ENCODE assay signal across 8 cellular contexts in the genomic region with DNA sequence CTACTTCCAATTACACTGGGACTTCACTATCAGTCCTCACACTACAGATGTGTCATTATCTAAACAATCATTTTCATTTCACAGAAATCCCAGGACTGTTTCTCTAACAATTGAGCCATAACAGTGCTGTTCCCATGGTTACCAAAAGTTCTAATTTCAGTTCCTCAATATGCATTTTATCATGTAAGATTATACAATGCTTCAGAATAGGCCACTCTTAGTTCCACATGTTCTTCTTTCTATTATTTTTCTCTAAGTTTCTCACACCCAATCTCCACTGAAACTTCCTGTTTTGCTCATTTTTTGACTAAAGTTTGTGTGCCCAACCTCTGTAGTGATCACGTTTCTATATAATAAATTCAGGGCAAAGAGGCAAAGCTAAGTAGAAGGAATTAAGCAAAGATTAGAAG.
DNase-seq lines count a peak whose midpoint lies in the region; ATAC-seq and TF ChIP-seq lines count a peak whose summit lies in the region.

No MANE protein-coding gene starts in this region.

- ATAC-seq in GM21619 (IDR thresholded peaks at IDR 0.05; ENCODE audit: unreplicated experiment), result peak; percentile 92
- ATAC-seq in aorta (ENCODE audit: low FRiP score), result peak; percentile 55
- no peak for ATAC-seq in psoas muscle

- H3K36me3 ChIP-seq in aorta (ENCODE audit: control insufficient read depth in 1 of 2, insufficient read depth in 2 of 2, low read length in 1 of 2) (no peaks in the 10 kb centered on the region), adrenal gland (replicated peaks in 1 of 2) (no peaks in the 10 kb centered on the region), psoas muscle (ENCODE audit: insufficient read depth in 1 of 2, low read depth in 1 of 2) (no peaks in the 10 kb centered on the region)

- CTCF ChIA-PET in GM10248 (lab: Yijun Ruan, JAX), result no interaction called here

- WGBS in aorta, 2 donors, result 21 to 26% methylated on average over 1 of the region's 1 CpG
- 42 to 54% (median 48%) methylated on average over 1 of the region's 1 CpG for WGBS in adrenal gland, 4 donors
- WGBS in psoas muscle, 3 donors, result 42 to 50% (median 44%) methylated on average over 1 of the region's 1 CpG

- H3K4me1 ChIP-seq in aorta (ENCODE audit: control insufficient read depth in 1 of 2, insufficient read depth in 2 of 2, low read length in 2 of 2), result peaks cover 0 to 5% of the 10 kb centered on the region in 2 donors
- H3K4me1 ChIP-seq in adrenal gland (replicated peaks in 1 of 2), result peaks cover 5 to 19% of the 10 kb centered on the region in 2 donors
- peaks cover 7% of the 10 kb centered on the region for H3K4me1 ChIP-seq in psoas muscle

- H3K27ac ChIP-seq in aorta (ENCODE audit: low read depth in 1 of 2, low read length in 2 of 2), result no peak overlapping the region
- H3K27ac ChIP-seq in adrenal gland, result peak overlapping the region in 1 of 5 donors; percentile 6
- no peak overlapping the region for H3K27ac ChIP-seq in psoas muscle

- no peaks in the 10 kb centered on the region for H3K27me3 ChIP-seq in aorta (ENCODE audit: control insufficient read depth in 1 of 2, insufficient read depth in 2 of 2, low read length in 1 of 2)
- no peaks in the 10 kb centered on the region for H3K27me3 ChIP-seq in adrenal gland
- H3K27me3 ChIP-seq in psoas muscle (ENCODE audit: insufficient read depth in 3 of 3, low read length in 2 of 3), result no peaks in the 10 kb centered on the region

- no peaks in the 10 kb centered on the region for H3K9me3 ChIP-seq in aorta (ENCODE audit: control insufficient read depth, low read length)
- no peaks in the 10 kb centered on the region for H3K9me3 ChIP-seq in adrenal gland (replicated peaks in 1 of 3)
- no peaks in the 10 kb centered on the region for H3K9me3 ChIP-seq in psoas muscle

- TF ChIP-seq CTCF in GM10248 (IDR thresholded peaks at IDR 0.05; ENCODE audit: control extremely low read depth, extremely low read depth, low read depth, missing control alignments), result no peak
- no peak for TF ChIP-seq CTCF in adrenal gland (IDR thresholded peaks at IDR 0.05)
- no peak for TF ChIP-seq CTCF in psoas muscle (IDR thresholded peaks at IDR 0.05)

- peak; percentile 25 for DNase-seq in GM10248 (ENCODE audit: extremely low spot score)
- DNase-seq in M059J (ENCODE audit: low read depth), result peak; percentile 77
- peak; percentile 87 for DNase-seq in fibroblast of peridontal ligament (ENCODE audit: extremely low read depth)
- DNase-seq in aorta, result no peak
- no peak for DNase-seq in medulla oblongata (ENCODE audit: extremely low spot score)
- no peak for DNase-seq in adrenal gland
- no peak for DNase-seq in psoas muscle

- no peak for TF ChIP-seq POLR2A in adrenal gland (IDR thresholded peaks at IDR 0.05)

- POLR2A ChIA-PET in GM10248 (lab: Yijun Ruan, JAX), result no interaction called here

- H3K4me3 ChIP-seq in aorta (ENCODE audit: low read length in 2 of 2), result no peak overlapping the region
- H3K4me3 ChIP-seq in adrenal gland, result no peak overlapping the region
- no peak overlapping the region for H3K4me3 ChIP-seq in psoas muscle

- intact Hi-C loops in aorta (cut with DNase I) (loop anchor here (5.0 to 10.0 kb wide), 4 partner anchors 58 to 358 kb away; a partner anchor contains a TSS), adrenal gland (cut with DNase I) (loop anchor here in 1 of 2 donors (10.0 kb wide), 1 partner anchor 178 kb away; no protein-coding TSS in a partner anchor), psoas muscle (cut with DNase I) (loop anchor here in 1 of 2 donors (10.0 kb wide), 1 partner anchor 178 kb away; no protein-coding TSS in a partner anchor)

Comparison
In these comparisons a context has a peak if more than half of its experiments do, and no peak if none do; other contexts are left out.
1. DNase-seq: peak in GM10248 (single experiment), M059J (single experiment) and fibroblast of peridontal ligament (single experiment); none in aorta (0 of 2), medulla oblongata (single experiment), adrenal gland (0 of 7) and psoas muscle (0 of 2).
2. ATAC-seq: peak in GM21619 (single experiment) and aorta (single experiment); none in psoas muscle (0 of 4).